8 cellular contexts compared by ENCODE assay signal in genomic region chr13:114314074-114314912, GRCh38.
DNase-seq lines count a peak whose midpoint lies in the region; ATAC-seq lines count a peak whose summit lies in the region.

Gene CHAMP1 (plus strand): TSS chr13:114314503. CDS start chr13:114323843, 9,340 bp downstream.

- ATAC-seq in GM21528 (IDR thresholded peaks at IDR 0.05; ENCODE audit: low FRiP score, unreplicated experiment) = peak; percentile 76

- DNase-seq in DMS 273 treated with DMSO at 0.1 percent for 48 hours (lab: John Stamatoyannopoulos, UW) = peak; percentile 73
- peak; percentile 85 for DNase-seq in HuH-7.5 (ENCODE audit: low spot score)
- peak; percentile 96 for DNase-seq in OCI-M1 (lab: John Stamatoyannopoulos, UW)
- peak; percentile 92 for DNase-seq in activated T-cell treated with anti-CD3 and anti-CD28 coated beads for 24 hours (ENCODE audit: low read depth)
- DNase-seq in epidermal melanocyte (ENCODE audit: insufficient read length, low spot score) = peak; percentile 89
- DNase-seq in middle frontal gyrus (ENCODE audit: extremely low spot score, low spot score) = peak; percentile 91
- DNase-seq in stimulated activated CD8-positive, alpha-beta memory T cell treated with anti-CD3 and anti-CD28 coated beads, Interleukin-2, amount 100 ng/mL, for 1 hour (ENCODE audit: low read depth in 2 of 2) = peak; percentile 79 to 81

Comparison
In these comparisons a context has a peak if more than half of its experiments do, and no peak if none do; other contexts are left out.
1. Peak in every context shown above with its lines: DNase-seq and ATAC-seq.